15 cellular contexts compared by ENCODE assay signal in the genomic region with DNA sequence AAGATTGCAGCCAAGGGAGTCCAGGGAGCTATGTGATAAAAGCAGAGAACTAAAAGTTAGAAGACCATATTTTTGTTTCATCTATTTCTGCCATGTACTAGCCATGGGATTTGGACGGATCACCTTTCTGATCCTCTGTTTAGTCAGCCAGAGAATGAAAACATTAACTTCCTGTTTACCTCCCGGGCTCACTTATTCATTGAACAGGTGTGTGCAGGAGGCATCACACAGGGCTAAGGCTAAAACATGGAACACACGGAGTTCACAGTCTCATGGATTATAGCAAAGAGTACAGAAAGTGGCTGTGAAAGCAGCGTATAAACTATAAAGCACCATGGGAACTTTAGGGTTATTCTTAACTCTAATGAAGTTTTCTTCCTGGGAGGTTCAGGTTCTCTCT.
DNase-seq lines count a peak whose midpoint lies in the region; ATAC-seq and TF ChIP-seq lines count a peak whose summit lies in the region.
"Had no signal": no experiment of that assay in that cellular context is flagged by ENCODE, and none has a peak within 500 bp of the region (broad histone marks: within the 10 kb centered on the region; RNA-seq: fewer than 3 reads in every experiment).

No MANE protein-coding gene starts in this region.

- H3K4me2 ChIP-seq in MM.1S (ENCODE audit: low read depth, low read length) = peak overlapping the region; percentile 58
- H3K4me2 ChIP-seq in PC-3 (ENCODE audit: low read length) = no peak overlapping the region
- H3K4me2 ChIP-seq: SK-N-SH had no signal

- H3K27ac ChIP-seq in MM.1S (ENCODE audit: low read length) (peak overlapping the region; percentile 33; the same call in 1 of the 2 replicates), PC-3 (ENCODE audit: low read length) (no peak overlapping the region)
- H3K27ac ChIP-seq: colonic mucosa, heart right ventricle, parathyroid adenoma had no signal

- H3K4me3 Mint-ChIP-seq in glutamatergic neuron (ENCODE audit: unreplicated experiment) = no peak overlapping the region
- no peak overlapping the region for H3K4me3 Mint-ChIP-seq in HFFc6
- H3K4me3 Mint-ChIP-seq: activated CD8-positive, alpha-beta T cell treated with anti-CD3 and anti-CD28 coated beads for 36 hours; activated T-helper 17 cell treated with anti-CD3 and anti-CD28 coated beads, Interleukin-2, amount 50 U/mL, for 72 hours had no signal

- no peak overlapping the region for H3K9ac ChIP-seq in MM.1S (ENCODE audit: low read length)
- no peak overlapping the region for H3K9ac ChIP-seq in PC-3 (ENCODE audit: low read length)
- H3K9ac ChIP-seq: parathyroid adenoma, SK-N-SH had no signal

- H3K9me3 ChIP-seq in MM.1S (replicated peaks; ENCODE audit: insufficient read depth, low read length) (no peaks in the 10 kb centered on the region), PC-3 (ENCODE audit: low read length) (no peaks in the 10 kb centered on the region)
- H3K9me3 ChIP-seq: colonic mucosa, heart right ventricle, SK-N-SH had no signal

- H3K36me3 Mint-ChIP-seq in glutamatergic neuron (ENCODE audit: unreplicated experiment) = peaks cover 4% of the 10 kb centered on the region
- no peaks in the 10 kb centered on the region for H3K36me3 Mint-ChIP-seq in HFFc6 (ENCODE audit: low read depth)

- no peaks in the 10 kb centered on the region for H3K27me3 ChIP-seq in MM.1S (replicated peaks; ENCODE audit: insufficient read depth, low read length)
- no peaks in the 10 kb centered on the region for H3K27me3 ChIP-seq in PC-3 (ENCODE audit: low read length)
- H3K27me3 ChIP-seq: colonic mucosa, heart right ventricle had no signal

- H3K4me3 ChIP-seq in MM.1S (ENCODE audit: low read length) (peak overlapping the region; percentile 15; the same call in 1 of the 2 replicates), PC-3 (ENCODE audit: low read length) (no peak overlapping the region)
- H3K4me3 ChIP-seq: colonic mucosa, heart right ventricle had no signal

- H3K79me2 ChIP-seq in MM.1S (ENCODE audit: low read length) (no peaks in the 10 kb centered on the region), PC-3 (ENCODE audit: low read length) (no peaks in the 10 kb centered on the region)
- H3K79me2 ChIP-seq: parathyroid adenoma had no signal

- POLR2A ChIA-PET in PC-3 (lab: Charles Lee; ENCODE audit: unreplicated experiment) = no interaction called here

- intact Hi-C loops in PC-3 (cut with micrococcal nuclease) = no loop called here

- H4K20me1 ChIP-seq in MM.1S (ENCODE audit: insufficient read depth, low read length) (no peaks in the 10 kb centered on the region), PC-3 (ENCODE audit: low read length) (no peaks in the 10 kb centered on the region)

- ATAC-seq in PC-3 (no peak), GM19351 (IDR thresholded peaks at IDR 0.05; ENCODE audit: unreplicated experiment) (no peak), HG03378 (IDR thresholded peaks at IDR 0.05; ENCODE audit: unreplicated experiment) (no peak)
- ATAC-seq: activated CD8-positive, alpha-beta T cell treated with anti-CD3 and anti-CD28 coated beads for 36 hours; activated T-helper 17 cell treated with anti-CD3 and anti-CD28 coated beads, Interleukin-2, amount 50 U/mL, for 72 hours; heart right ventricle had no signal

- no peaks in the 10 kb centered on the region for H3K9me2 ChIP-seq in MM.1S (replicated peaks; ENCODE audit: insufficient read depth, low read length)
- no peaks in the 10 kb centered on the region for H3K9me2 ChIP-seq in PC-3 (replicated peaks; ENCODE audit: low read length)
- H3K9me2 ChIP-seq: SK-N-SH had no signal

- H3K27me3 Mint-ChIP-seq in glutamatergic neuron (ENCODE audit: unreplicated experiment) = peaks cover 2% of the 10 kb centered on the region
- H3K27me3 Mint-ChIP-seq in HFFc6 (ENCODE audit: insufficient read depth) = no peaks in the 10 kb centered on the region; the same call in 1 of the 2 replicates

- H3K4me1 ChIP-seq in MM.1S (ENCODE audit: low read length) (peaks cover 21% of the 10 kb centered on the region), PC-3 (ENCODE audit: insufficient read depth, low read length) (0 out of 2 replicates have a peak, but pooled peaks cover 5% of the 10 kb centered on the region)
- H3K4me1 ChIP-seq: colonic mucosa, parathyroid adenoma had no signal

- H3K27ac Mint-ChIP-seq in glutamatergic neuron (ENCODE audit: unreplicated experiment) (no peak overlapping the region), HFFc6 (no peak overlapping the region)
- H3K27ac Mint-ChIP-seq: activated CD8-positive, alpha-beta T cell treated with anti-CD3 and anti-CD28 coated beads for 36 hours; activated T-helper 17 cell treated with anti-CD3 and anti-CD28 coated beads, Interleukin-2, amount 50 U/mL, for 72 hours had no signal

- no peaks in the 10 kb centered on the region for H3K36me3 ChIP-seq in MM.1S (replicated peaks; ENCODE audit: insufficient read depth, low read length)
- no peaks in the 10 kb centered on the region for H3K36me3 ChIP-seq in PC-3 (ENCODE audit: low read depth, low read length)
- H3K36me3 ChIP-seq: colonic mucosa, heart right ventricle had no signal

- CTCF ChIA-PET in PC-3 (lab: Charles Lee) = interaction anchor here (0.9 kb wide), 1 partner anchor 34 kb away, joined by 6 read pairs; no protein-coding TSS in a partner anchor

- no TSS peak for BruUV-seq in PC-3 (replicated peaks; lab: Mats Ljungman, UMichigan)

- TF ChIP-seq CTCF in MM.1S (IDR thresholded peaks at IDR 0.05; ENCODE audit: low read length) = no peak
- TF ChIP-seq CTCF in PC-3 (conservative IDR thresholded peaks at IDR 0.05; ENCODE audit: low read depth, low read length) = no peak
- no peak for TF ChIP-seq CTCF in glutamatergic neuron (IDR thresholded peaks at IDR 0.05; ENCODE audit: partially characterized antibody, unreplicated experiment)
- no peak for TF ChIP-seq CTCF in HFFc6 (IDR thresholded peaks at IDR 0.05)

- H3K9me3 Mint-ChIP-seq in glutamatergic neuron (ENCODE audit: unreplicated experiment) = peaks cover 2% of the 10 kb centered on the region
- H3K9me3 Mint-ChIP-seq in HFFc6 = no peaks in the 10 kb centered on the region
- H3K9me3 Mint-ChIP-seq: activated CD8-positive, alpha-beta T cell treated with anti-CD3 and anti-CD28 coated beads for 36 hours; activated T-helper 17 cell treated with anti-CD3 and anti-CD28 coated beads, Interleukin-2, amount 50 U/mL, for 72 hours had no signal

- DNase-seq in MM.1S (peak; percentile 70), NCI-H2081 treated with DMSO at 0.1 percent for 48 hours (lab: John Stamatoyannopoulos, UW) (peak; percentile 48), PC-3 (peak; percentile 21), kidney glomerular epithelial cell (lab: John Stamatoyannopoulos, UW) (peak; percentile 11), glutamatergic neuron (no peak), HFFc6 (no peak)
- DNase-seq: activated CD8-positive, alpha-beta T cell treated with anti-CD3 and anti-CD28 coated beads for 36 hours; colonic mucosa; heart right ventricle; kidney; SK-N-SH had no signal

- H3K4me1 Mint-ChIP-seq in glutamatergic neuron (ENCODE audit: low read depth, unreplicated experiment) = peaks cover 3% of the 10 kb centered on the region
- peaks cover 21% of the 10 kb centered on the region for H3K4me1 Mint-ChIP-seq in HFFc6 (ENCODE audit: low read depth)
- H3K4me1 Mint-ChIP-seq: activated T-helper 17 cell treated with anti-CD3 and anti-CD28 coated beads, Interleukin-2, amount 50 U/mL, for 72 hours had no signal

- H2AFZ ChIP-seq in MM.1S (ENCODE audit: low read length) (peak overlapping the region; percentile 43), PC-3 (ENCODE audit: low read length) (no peak overlapping the region)
- H2AFZ ChIP-seq: parathyroid adenoma had no signal

- no peaks in the 10 kb centered on the region for H3F3A ChIP-seq in MM.1S (ENCODE audit: insufficient read depth, low read length)
- H3F3A ChIP-seq in PC-3 (ENCODE audit: low read length, unreplicated experiment) = no peaks in the 10 kb centered on the region

Comparison
In these comparisons a context has a peak if more than half of its experiments do, and no peak if none do; other contexts are left out.
1. DNase-seq: peak in MM.1S (single experiment), NCI-H2081 treated with DMSO at 0.1 percent for 48 hours (single experiment), PC-3 (single experiment) and kidney glomerular epithelial cell (single experiment); none in glutamatergic neuron (single experiment) and HFFc6 (single experiment).